Comparison of ENCODE assay signal across 29 cellular contexts in genomic region chr6:168383062-168383854, GRCh38. TPM values are rescaled to one million over a fixed set of nuclear protein-coding genes. Genes with fewer than 3 reads are reported as not detected.
"Had no signal": no experiment of that assay in that cellular context is flagged by ENCODE, and none has a peak within 500 bp of the region (broad histone marks: within the 10 kb centered on the region; RNA-seq: fewer than 3 reads in every experiment).

No MANE protein-coding gene starts in this region.

- H3K4me1 ChIP-seq: colonic mucosa, pancreas, psoas muscle had no signal

- ATAC-seq: activated naive CD8-positive, alpha-beta T cell treated with anti-CD3 and anti-CD28 coated beads, Interleukin-2, amount 50 U/mL, for 24 hours; psoas muscle; T-helper 17 cell had no signal

- H3K4me2 ChIP-seq: smooth muscle cell had no signal

- H3K36me3 ChIP-seq: colonic mucosa, left ventricle myocardium inferior, pancreas, suprapubic skin, tibial artery, WERI-Rb-1 had no signal

- FAIRE-seq: endometrium, frontal cortex, islet of Langerhans, pancreas had no signal

- H3K27me3 ChIP-seq: colonic mucosa, pancreas, suprapubic skin, tibial artery had no signal

- H3K9me3 ChIP-seq: colonic mucosa, left ventricle myocardium inferior, pancreas, psoas muscle, suprapubic skin, tibial artery had no signal

- DNase-seq: activated CD4-positive, alpha-beta memory T cell treated with anti-CD3 and anti-CD28 coated beads for 36 hours; activated CD4-positive, alpha-beta T cell treated with anti-CD3 and anti-CD28 coated beads, Interleukin-2, amount 10 ng/mL, durations not matched to agents 24 days and 14 days; activated CD4-positive, CD25-positive, alpha-beta regulatory T cell treated with anti-CD3 and anti-CD28 coated beads, Interleukin-2, amount 50 U/mL, for 72 hours; activated CD8-positive, alpha-beta memory T cell treated with anti-CD3 and anti-CD28 coated beads, Interleukin-2, amount 50 U/mL, for 4 hours; activated naive CD8-positive, alpha-beta T cell treated with anti-CD3 and anti-CD28 coated beads, Interleukin-2, amount 50 U/mL, for 24 hours; activated T-cell treated with anti-CD3 and anti-CD28 coated beads, Interleukin-2, amount 50 U/mL, for 1 hour; cerebellar nuclear complex; colonic mucosa; effector CD8-positive, alpha-beta T cell; left ventricle myocardium inferior; naive B cell; nephron progenitor cell; psoas muscle; stimulated activated naive CD4-positive, alpha-beta T cell; T-helper 17 cell; T1000; WERI-Rb-1 had no signal

- H3K27ac ChIP-seq: colonic mucosa, epithelial cell of prostate, left ventricle myocardium inferior, pancreas, psoas muscle, suprapubic skin, WERI-Rb-1 had no signal

- H3K4me3 ChIP-seq: colonic mucosa, left ventricle myocardium inferior, pancreas, psoas muscle, smooth muscle cell, suprapubic skin had no signal

RNA-seq across cellular contexts. Expression of gene SMOC2, which starts 57.7 kb away (rescaled TPM):
- total RNA-seq: activated CD4-positive, alpha-beta memory T cell treated with anti-CD3 and anti-CD28 coated beads for 36 hours; activated CD4-positive, alpha-beta T cell treated with anti-CD3 and anti-CD28 coated beads, Interleukin-2, amount 10 ng/mL, durations not matched to agents 24 days and 14 days; activated CD8-positive, alpha-beta memory T cell treated with anti-CD3 and anti-CD28 coated beads for 36 hours; activated T-helper 1 cell treated with anti-CD3 and anti-CD28 coated beads, Interleukin-12 subunit alpha, Interleukin-12 subunit beta, Interleukin-2, Interleukin-4 antibody, amounts not matched to agents 30 ng/mL and 10 ng/mL and 1 ng/mL, durations not matched to agents 14 hours and 24 hours and 36 hours; dermis microvascular lymphatic vessel endothelial cell; lung microvascular endothelial cell; T-helper 17 cell had no signal
